Comparison of ENCODE assay signal across 11 cellular contexts in the genomic region with DNA sequence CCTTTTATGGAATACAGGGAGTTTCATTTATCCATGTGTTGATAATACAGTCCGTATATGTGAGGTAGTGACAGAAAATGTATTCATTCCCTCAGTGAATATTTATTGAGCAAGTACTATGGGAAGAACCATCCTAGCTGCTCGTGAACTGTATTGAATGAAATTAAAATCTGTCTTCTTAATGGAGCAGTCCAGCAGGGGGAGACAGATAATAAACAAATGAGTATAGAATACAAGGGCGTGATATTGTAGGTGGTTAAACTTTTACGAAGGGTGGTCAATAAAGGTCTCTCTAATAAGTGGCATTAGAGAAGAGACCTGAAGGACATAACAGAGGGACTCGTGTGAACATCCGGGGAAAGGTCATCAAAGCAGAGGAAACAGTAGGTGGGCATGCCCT.
DNase-seq lines count a peak whose midpoint lies in the region; TF ChIP-seq lines count a peak whose summit lies in the region.
"Had no signal": no experiment of that assay in that cellular context is flagged by ENCODE, and none has a peak within 500 bp of the region (broad histone marks: within the 10 kb centered on the region; RNA-seq: fewer than 3 reads in every experiment).

No MANE protein-coding gene starts in this region.

- H3K36me3 ChIP-seq in neuronal stem cell (replicated peaks in 1 of 2; ENCODE audit: control insufficient read depth in 2 of 2, insufficient read depth in 2 of 2, low read length in 2 of 2) = no peaks in the 10 kb centered on the region
- H3K36me3 ChIP-seq: BLaER1 had no signal

- H2AFZ ChIP-seq in neuronal stem cell (ENCODE audit: low read length) = no peak overlapping the region

- H3K4ac ChIP-seq in neuronal stem cell (ENCODE audit: low read length) = no peak overlapping the region

- H4K8ac ChIP-seq in neuronal stem cell (ENCODE audit: low read depth, low read length) = no peak overlapping the region

- no peaks in the 10 kb centered on the region for H3K9me3 ChIP-seq in neuronal stem cell (replicated peaks in 1 of 2; ENCODE audit: control insufficient read depth in 2 of 2, insufficient read depth in 1 of 2, low read depth in 1 of 2, low read length in 2 of 2)
- H3K9me3 ChIP-seq: BLaER1 had no signal

- no peak overlapping the region for H4K91ac ChIP-seq in neuronal stem cell (ENCODE audit: low read depth, low read length, poor library complexity)

- H3K4me1 ChIP-seq in neuronal stem cell (ENCODE audit: control insufficient read depth in 2 of 2, insufficient read depth in 1 of 2, low read depth in 1 of 2, low read length in 2 of 2) = no peaks in the 10 kb centered on the region
- H3K4me1 ChIP-seq: BLaER1 had no signal

- H3K4me3 ChIP-seq in LNCaP clone FGC (ENCODE audit: low read depth, low read length) (no peak overlapping the region), retinal pigment epithelial cell (ENCODE audit: low read length) (no peak overlapping the region), neuronal stem cell (ENCODE audit: low read length in 2 of 2) (no peak overlapping the region)
- H3K4me3 ChIP-seq: BLaER1 had no signal

- no peak overlapping the region for H3K9ac ChIP-seq in neuronal stem cell (ENCODE audit: low read depth, low read length, poor library complexity)
- H3K9ac ChIP-seq: BLaER1 had no signal

- H3K4me2 ChIP-seq in neuronal stem cell (ENCODE audit: insufficient read depth, low read length, poor library complexity, severe bottlenecking) = no peak overlapping the region
- H3K4me2 ChIP-seq: BLaER1 had no signal

- TF ChIP-seq CTCF in LNCaP clone FGC (IDR thresholded peaks at IDR 0.05; ENCODE audit: control insufficient read depth, extremely low read depth, insufficient read depth) (peak; percentile 38; the same call in 1 of the 2 replicates), retinal pigment epithelial cell (conservative IDR thresholded peaks at IDR 0.05; ENCODE audit: low read depth, low read length) (peak; percentile 37)

- no peak overlapping the region for H2BK12ac ChIP-seq in neuronal stem cell (ENCODE audit: low read length)

- H3K27me3 ChIP-seq in neuronal stem cell (ENCODE audit: control insufficient read depth in 3 of 3, insufficient read depth in 3 of 3, low read depth in 1 of 3, low read length in 3 of 3) = no peaks in the 10 kb centered on the region
- H3K27me3 ChIP-seq: BLaER1 had no signal

- no peak overlapping the region for H2BK5ac ChIP-seq in neuronal stem cell (ENCODE audit: low read length)

- H3K23ac ChIP-seq in neuronal stem cell (ENCODE audit: low read depth, low read length, poor library complexity) = no peak overlapping the region

- DNase-seq in NCI-H524 (lab: John Stamatoyannopoulos, UW) (peak; percentile 7 to 34), NCI-H524 treated with DMSO at 0.1 percent for 48 hours (lab: John Stamatoyannopoulos, UW) (no peak), LNCaP clone FGC (ENCODE audit: low read depth) (no peak), dermis blood vessel endothelial cell (peak; percentile 75), retinal pigment epithelial cell (ENCODE audit: low read depth) (no peak), globus pallidus (ENCODE audit: low spot score) (no peak), neuronal stem cell (ENCODE audit: low spot score) (no peak)
- DNase-seq in stimulated activated CD4-positive, alpha-beta T cell treated with anti-CD3 and anti-CD28 coated beads, Interleukin-4, amount 100 ng/mL, for 1 hour = no peak
- DNase-seq: NCI-H226, nucleus accumbens had no signal

- H2BK120ac ChIP-seq in neuronal stem cell (ENCODE audit: low read depth, low read length) = no peak overlapping the region

- no peak overlapping the region for H2BK15ac ChIP-seq in neuronal stem cell (ENCODE audit: low read length)

- no peak overlapping the region for H3K27ac ChIP-seq in neuronal stem cell (replicated peaks; ENCODE audit: low read length)
- H3K27ac ChIP-seq: BLaER1 had no signal

- H3K79me1 ChIP-seq in neuronal stem cell (ENCODE audit: low read depth, low read length) = no peaks in the 10 kb centered on the region

- H3K14ac ChIP-seq in neuronal stem cell (ENCODE audit: low read length) = no peak overlapping the region

- no peak overlapping the region for H3K18ac ChIP-seq in neuronal stem cell (ENCODE audit: low read length)

- WGBS in neuronal stem cell (ENCODE audit: extremely low coverage in 2 of 2, insufficient read length in 2 of 2, insufficient replicate concordance in 1 of 2), 2 donors = no CpG with 5 or more reads among the region's 6 CpGs

- no peak overlapping the region for H2AK5ac ChIP-seq in neuronal stem cell (ENCODE audit: low read depth, low read length)

Comparison
In these comparisons a context has a peak if more than half of its experiments do, and no peak if none do; other contexts are left out.
1. DNase-seq: peak in NCI-H524 (2 of 2) and dermis blood vessel endothelial cell (single experiment); none in NCI-H524 treated with DMSO at 0.1 percent for 48 hours (single experiment), LNCaP clone FGC (single experiment), retinal pigment epithelial cell (single experiment), globus pallidus (single experiment), stimulated activated CD4-positive, alpha-beta T cell treated with anti-CD3 and anti-CD28 coated beads, Interleukin-4, amount 100 ng/mL, for 1 hour (single experiment) and neuronal stem cell (single experiment).